ENCODE assay signal across 10 cellular contexts in the genomic region with DNA sequence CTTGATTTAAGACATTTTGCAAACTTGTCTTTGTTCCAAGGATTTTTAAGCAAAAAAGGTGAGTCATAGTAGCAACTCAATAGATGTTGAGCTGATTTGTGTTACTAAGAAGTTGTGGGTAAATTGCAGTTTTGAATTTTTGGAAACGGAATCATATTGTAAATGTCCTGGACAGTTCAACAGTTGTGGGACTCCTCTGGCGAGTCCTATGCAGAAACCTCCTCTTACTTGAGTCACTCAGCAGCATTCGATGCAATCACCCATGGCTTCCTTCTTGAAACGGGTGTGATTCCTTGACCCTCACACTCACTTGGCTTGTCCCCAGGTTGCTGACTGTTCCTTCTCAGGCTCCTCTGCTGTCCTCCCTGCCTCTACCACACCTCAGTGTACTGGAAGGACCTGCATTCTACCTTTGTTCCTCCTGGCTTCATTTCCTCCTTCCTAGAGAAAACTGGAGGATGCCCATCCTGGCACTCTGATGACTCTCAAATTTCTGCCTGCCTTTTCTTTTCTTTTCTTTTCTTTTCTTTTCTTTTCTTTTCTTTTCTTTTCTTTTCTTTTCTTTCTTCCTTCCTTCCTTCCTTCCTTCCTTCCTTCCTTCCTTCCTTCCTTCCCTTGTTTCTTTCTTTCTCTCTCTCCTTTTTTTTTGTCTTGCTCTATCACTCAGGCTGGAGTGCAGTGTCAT. TPM values are rescaled to one million over a fixed set of nuclear protein-coding genes. Genes with fewer than 3 reads are reported as not detected.
DNase-seq lines count a peak whose midpoint lies in the region; ATAC-seq and TF ChIP-seq lines count a peak whose summit lies in the region.
"Had no signal": no experiment of that assay in that cellular context is flagged by ENCODE, and none has a peak within 500 bp of the region (broad histone marks: within the 10 kb centered on the region; RNA-seq: fewer than 3 reads in every experiment).

No MANE protein-coding gene starts in this region.

- H3K36me3 ChIP-seq in tibial artery: no peaks in the 10 kb centered on the region

- H3K27me3 Mint-ChIP-seq in activated CD4-positive, alpha-beta T cell treated with anti-CD3 and anti-CD28 coated beads, Interleukin-2, amount 10 ng/mL, durations not matched to agents 7 days and 5 days: peaks cover 2% of the 10 kb centered on the region

- no peak overlapping the region for H3K27ac Mint-ChIP-seq in activated CD4-positive, alpha-beta T cell treated with anti-CD3 and anti-CD28 coated beads, Interleukin-2, amount 10 ng/mL, durations not matched to agents 7 days and 5 days
- H3K27ac Mint-ChIP-seq: CD8-positive, alpha-beta T cell had no signal

- no peak for DNase-seq in activated CD4-positive, alpha-beta T cell treated with anti-CD3 and anti-CD28 coated beads, Interleukin-2, amount 10 ng/mL, durations not matched to agents 7 days and 5 days
- no peak for DNase-seq in activated CD4-positive, alpha-beta T cell treated with anti-CD3 and anti-CD28 coated beads, Interleukin-2, amount 50 U/mL, for 48 hours
- DNase-seq in fibroblast of the aortic adventitia (ENCODE audit: low read depth) (peak; percentile 77), tibial artery (no peak), NCI-H1048 (lab: John Stamatoyannopoulos, UW) (no peak), NCI-H526 (lab: John Stamatoyannopoulos, UW) (no peak)
- DNase-seq: CD8-positive, alpha-beta T cell; NCI-H1436 had no signal

- TF ChIP-seq CTCF in fibroblast of the aortic adventitia (IDR thresholded peaks at IDR 0.05; ENCODE audit: insufficient read depth, low read length) (no peak), tibial artery (IDR thresholded peaks at IDR 0.05) (no peak)

- POLR2A ChIA-PET in activated CD4-positive, alpha-beta T cell treated with anti-CD3 and anti-CD28 coated beads, Interleukin-2, amount 10 ng/mL, durations not matched to agents 7 days and 5 days (lab: Charles Lee): no interaction called here

- no peaks in the 10 kb centered on the region for H3K9me3 Mint-ChIP-seq in activated CD4-positive, alpha-beta T cell treated with anti-CD3 and anti-CD28 coated beads, Interleukin-2, amount 10 ng/mL, durations not matched to agents 7 days and 5 days
- H3K9me3 Mint-ChIP-seq: CD8-positive, alpha-beta T cell had no signal

- no peaks in the 10 kb centered on the region for H3K27me3 ChIP-seq in tibial artery

- H3K4me1 Mint-ChIP-seq in activated CD4-positive, alpha-beta T cell treated with anti-CD3 and anti-CD28 coated beads, Interleukin-2, amount 10 ng/mL, durations not matched to agents 7 days and 5 days: peaks cover 22% of the 10 kb centered on the region

- no peaks in the 10 kb centered on the region for H3K36me3 Mint-ChIP-seq in activated CD4-positive, alpha-beta T cell treated with anti-CD3 and anti-CD28 coated beads, Interleukin-2, amount 10 ng/mL, durations not matched to agents 7 days and 5 days (ENCODE audit: low read depth)
- H3K36me3 Mint-ChIP-seq: CD8-positive, alpha-beta T cell had no signal

- peak overlapping the region; percentile 80 to 83 for H3K27ac ChIP-seq in tibial artery

- H3K9me3 ChIP-seq in tibial artery: no peaks in the 10 kb centered on the region

- intact Hi-C loops in tibial artery (cut with DNase I; ENCODE audit: low total_unique reads): no loop called here

- H3K4me3 ChIP-seq in fibroblast of the aortic adventitia (ENCODE audit: low read depth, low read length): no peak overlapping the region
- H3K4me3 ChIP-seq in tibial artery: peak overlapping the region in 1 of 2 donors; percentile 52

- CTCF ChIA-PET in activated CD4-positive, alpha-beta T cell treated with anti-CD3 and anti-CD28 coated beads, Interleukin-2, amount 10 ng/mL, durations not matched to agents 7 days and 5 days (lab: Charles Lee): interaction anchor here (0.6 to 0.7 kb wide), 3 partner anchors 98 to 680 kb away, joined by 3 to 5 read pairs (median 3); no protein-coding TSS in a partner anchor

- peak; percentile 68 for ATAC-seq in SK-N-SH treated with all-trans-retinoic acid at 6 μM for 48 hours
- ATAC-seq in GM18867 (IDR thresholded peaks at IDR 0.05; ENCODE audit: unreplicated experiment): no peak
- ATAC-seq: CD8-positive, alpha-beta T cell had no signal

- H3K4me1 ChIP-seq in tibial artery: peaks cover 0 to 26% (median 14%) of the 10 kb centered on the region in 4 donors

- peak overlapping the region; percentile 50 for H3K4me3 Mint-ChIP-seq in activated CD4-positive, alpha-beta T cell treated with anti-CD3 and anti-CD28 coated beads, Interleukin-2, amount 10 ng/mL, durations not matched to agents 7 days and 5 days

TF ChIP-seq in SK-N-SH treated with all-trans-retinoic acid at 6 μM for 48 hours, 23 proteins besides CTCF, POLR2A, EP300 and RAD21:
- TF ChIP-seq GLIS3 (CRISPR knock-in tag; IDR thresholded peaks at IDR 0.05): no peak
- TF ChIP-seq PPARA (CRISPR knock-in tag; IDR thresholded peaks at IDR 0.05; ENCODE audit: borderline replicate concordance): no peak
- no peak for TF ChIP-seq CSDC2 (CRISPR knock-in tag; IDR thresholded peaks at IDR 0.05)
- TF ChIP-seq BACH2 (CRISPR knock-in tag; IDR thresholded peaks at IDR 0.05; ENCODE audit: borderline replicate concordance): no peak
- TF ChIP-seq SNAI2 (CRISPR knock-in tag; IDR thresholded peaks at IDR 0.05): no peak
- no peak for TF ChIP-seq OSR1 (CRISPR knock-in tag; IDR thresholded peaks at IDR 0.05)
- TF ChIP-seq TCF4 (CRISPR knock-in tag; IDR thresholded peaks at IDR 0.05; ENCODE audit: borderline replicate concordance): no peak
- TF ChIP-seq ZNF70 (CRISPR knock-in tag; IDR thresholded peaks at IDR 0.05): no peak

RNA-seq across cellular contexts. Expression of a gene that starts 52.8 kb away (rescaled TPM):
- under 1 TPM in 1 of 2 experiments, not detected in 1; 0.04 TPM for total RNA-seq in activated CD4-positive, alpha-beta T cell treated with anti-CD3 and anti-CD28 coated beads, Interleukin-2, amount 10 ng/mL, durations not matched to agents 7 days and 5 days
- total RNA-seq in fibroblast of the aortic adventitia (ENCODE audit: low replicate concordance): 0.08 and 0.27 TPM in 2 replicates
- total RNA-seq: CD8-positive, alpha-beta T cell had no signal
